Comparison of ENCODE assay signal across 2 cellular contexts in genomic region chr6:63578757-63579156, GRCh38.
TF ChIP-seq lines count a peak whose summit lies in the region.

No MANE protein-coding gene starts in this region.

TF ChIP-seq in A549, 52 proteins besides CTCF, POLR2A, EP300 and RAD21:
- TF ChIP-seq CHD4 (IDR thresholded peaks at IDR 0.05; ENCODE audit: borderline replicate concordance) = no peak
- TF ChIP-seq ZSCAN20 (CRISPR knock-in tag; IDR thresholded peaks at IDR 0.05) = no peak
- TF ChIP-seq ZC3H11A (IDR thresholded peaks at IDR 0.05) = no peak
- TF ChIP-seq ZNF302 (CRISPR knock-in tag; IDR thresholded peaks at IDR 0.05) = no peak
- no peak for TF ChIP-seq POLR2AphosphoS2 (conservative IDR thresholded peaks at IDR 0.05; ENCODE audit: low read length)
- TF ChIP-seq MAX (IDR thresholded peaks at IDR 0.05) = no peak
- no peak for TF ChIP-seq ELK1 (IDR thresholded peaks at IDR 0.05; ENCODE audit: low read depth, low read length)
- TF ChIP-seq ESRRA (IDR thresholded peaks at IDR 0.05; ENCODE audit: borderline replicate concordance, low read length) = no peak
- no peak for TF ChIP-seq RCOR1 (IDR thresholded peaks at IDR 0.05; ENCODE audit: low read depth, low read length)
- no peak for TF ChIP-seq ATOH8 (CRISPR knock-in tag; IDR thresholded peaks at IDR 0.05; ENCODE audit: low read depth)
- TF ChIP-seq BHLHE40 (IDR thresholded peaks at IDR 0.05; ENCODE audit: low read depth, low read length) = no peak
- TF ChIP-seq NFE2L2 (conservative IDR thresholded peaks at IDR 0.05; ENCODE audit: low read length) = no peak
- no peak for TF ChIP-seq EHF (CRISPR knock-in tag; IDR thresholded peaks at IDR 0.05)

TF ChIP-seq in GM12878, 131 proteins besides CTCF, POLR2A, EP300 and RAD21:
- TF ChIP-seq SPI1 (IDR thresholded peaks at IDR 0.05; ENCODE audit: borderline replicate concordance, insufficient read depth, low read depth, low read length) = no peak
- TF ChIP-seq ZNF622 (IDR thresholded peaks at IDR 0.05) = no peak
- TF ChIP-seq EGR1 (IDR thresholded peaks at IDR 0.05; ENCODE audit: borderline replicate concordance in 1 of 2, low read depth in 2 of 2, low read length in 2 of 2) = no peak
- TF ChIP-seq, protein P1, sequence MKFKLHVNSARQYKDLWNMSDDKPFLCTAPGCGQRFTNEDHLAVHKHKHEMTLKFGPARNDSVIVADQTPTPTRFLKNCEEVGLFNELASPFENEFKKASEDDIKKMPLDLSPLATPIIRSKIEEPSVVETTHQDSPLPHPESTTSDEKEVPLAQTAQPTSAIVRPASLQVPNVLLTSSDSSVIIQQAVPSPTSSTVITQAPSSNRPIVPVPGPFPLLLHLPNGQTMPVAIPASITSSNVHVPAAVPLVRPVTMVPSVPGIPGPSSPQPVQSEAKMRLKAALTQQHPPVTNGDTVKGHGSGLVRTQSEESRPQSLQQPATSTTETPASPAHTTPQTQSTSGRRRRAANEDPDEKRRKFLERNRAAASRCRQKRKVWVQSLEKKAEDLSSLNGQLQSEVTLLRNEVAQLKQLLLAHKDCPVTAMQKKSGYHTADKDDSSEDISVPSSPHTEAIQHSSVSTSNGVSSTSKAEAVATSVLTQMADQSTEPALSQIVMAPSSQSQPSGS (IDR thresholded peaks at IDR 0.05; ENCODE audit: low read length) = no peak
- TF ChIP-seq ZNF217 (IDR thresholded peaks at IDR 0.05) = no peak
- no peak for TF ChIP-seq TBL1XR1 (IDR thresholded peaks at IDR 0.05; ENCODE audit: low read depth, low read length)
- TF ChIP-seq ZNF207 (IDR thresholded peaks at IDR 0.05; ENCODE audit: borderline replicate concordance) = no peak
- TF ChIP-seq ZBTB4 (CRISPR knock-in tag; IDR thresholded peaks at IDR 0.05) = no peak
- no peak for TF ChIP-seq CREB1 (IDR thresholded peaks at IDR 0.05; ENCODE audit: low read depth)
- TF ChIP-seq FOXK2 (IDR thresholded peaks at IDR 0.05) = no peak
